Comparison of ENCODE assay signal across 25 cellular contexts in genomic region chr4:23085249-23085568, GRCh38.
"Had no signal": no experiment of that assay in that cellular context is flagged by ENCODE, and none has a peak within 500 bp of the region (broad histone marks: within the 10 kb centered on the region; RNA-seq: fewer than 3 reads in every experiment).

No MANE protein-coding gene starts in this region.

- H3K27ac Mint-ChIP-seq: stimulated activated effector memory CD8-positive, alpha-beta T cell treated with anti-CD3 and anti-CD28 coated beads, Interleukin-12 subunit alpha, Interleukin-12 subunit beta, amount 100 ng/mL, for 72 hours; stimulated activated memory B cell treated with anti-CD40 and anti-IgM and Interleukin-4, amounts not matched to agents 10 μg/mL and 1 μg/mL and 100 μg/mL, for 72 hours; stimulated activated naive B cell treated with anti-CD40 and anti-IgM and Interleukin-4, amounts not matched to agents 10 μg/mL and 1 μg/mL and 100 μg/mL, for 72 hours; stimulated activated naive CD8-positive, alpha-beta T cell treated with anti-CD3 and anti-CD28 coated beads, Interleukin-15, amount 100 ng/mL, for 72 hours; stimulated activated naive CD8-positive, alpha-beta T cell treated with anti-CD3 and anti-CD28 coated beads, Interleukin-15, Interleukin-2, amounts not matched to agents 100 ng/mL and 50 ng/mL, for 24 hours; type B pancreatic cell had no signal

- H3K36me3 Mint-ChIP-seq: stimulated activated effector memory CD8-positive, alpha-beta T cell treated with anti-CD3 and anti-CD28 coated beads, Interleukin-12 subunit alpha, Interleukin-12 subunit beta, amount 100 ng/mL, for 72 hours; stimulated activated memory B cell treated with anti-CD40 and anti-IgM and Interleukin-4, amounts not matched to agents 10 μg/mL and 1 μg/mL and 100 μg/mL, for 72 hours; type B pancreatic cell had no signal

- ATAC-seq: stimulated activated effector memory CD8-positive, alpha-beta T cell treated with anti-CD3 and anti-CD28 coated beads, Interleukin-12 subunit alpha, Interleukin-12 subunit beta, amount 100 ng/mL, for 72 hours; stimulated activated memory B cell treated with anti-CD40 and anti-IgM and Interleukin-4, amounts not matched to agents 10 μg/mL and 1 μg/mL and 100 μg/mL, for 72 hours; stimulated activated naive B cell treated with anti-CD40 and anti-IgM and Interleukin-4, amounts not matched to agents 10 μg/mL and 1 μg/mL and 100 μg/mL, for 72 hours; stimulated activated naive CD8-positive, alpha-beta T cell treated with anti-CD3 and anti-CD28 coated beads, Interleukin-15, amount 100 ng/mL, for 72 hours; stimulated activated naive CD8-positive, alpha-beta T cell treated with anti-CD3 and anti-CD28 coated beads, Interleukin-15, Interleukin-2, amounts not matched to agents 100 U/mL and 50 U/mL, for 24 hours; upper lobe of right lung had no signal

- H3K4me1 Mint-ChIP-seq: stimulated activated effector memory CD8-positive, alpha-beta T cell treated with anti-CD3 and anti-CD28 coated beads, Interleukin-12 subunit alpha, Interleukin-12 subunit beta, amount 100 ng/mL, for 72 hours; stimulated activated memory B cell treated with anti-CD40 and anti-IgM and Interleukin-4, amounts not matched to agents 10 μg/mL and 1 μg/mL and 100 μg/mL, for 72 hours; stimulated activated naive B cell treated with anti-CD40 and anti-IgM and Interleukin-4, amounts not matched to agents 10 μg/mL and 1 μg/mL and 100 μg/mL, for 72 hours; stimulated activated naive CD8-positive, alpha-beta T cell treated with anti-CD3 and anti-CD28 coated beads, Interleukin-15, amount 100 ng/mL, for 72 hours had no signal

- H3K27me3 Mint-ChIP-seq: stimulated activated memory B cell treated with anti-CD40 and anti-IgM and Interleukin-4, amounts not matched to agents 10 μg/mL and 1 μg/mL and 100 μg/mL, for 72 hours; stimulated activated naive B cell treated with anti-CD40 and anti-IgM and Interleukin-4, amounts not matched to agents 10 μg/mL and 1 μg/mL and 100 μg/mL, for 72 hours; stimulated activated naive CD8-positive, alpha-beta T cell treated with anti-CD3 and anti-CD28 coated beads, Interleukin-15, amount 100 ng/mL, for 72 hours; stimulated activated naive CD8-positive, alpha-beta T cell treated with anti-CD3 and anti-CD28 coated beads, Interleukin-15, Interleukin-2, amounts not matched to agents 100 ng/mL and 50 ng/mL, for 24 hours; type B pancreatic cell had no signal

- H3K9me3 Mint-ChIP-seq: type B pancreatic cell had no signal

- FAIRE-seq: urothelium cell line had no signal

- H3K4me3 Mint-ChIP-seq: stimulated activated effector memory CD8-positive, alpha-beta T cell treated with anti-CD3 and anti-CD28 coated beads, Interleukin-12 subunit alpha, Interleukin-12 subunit beta, amount 100 ng/mL, for 72 hours; stimulated activated memory B cell treated with anti-CD40 and anti-IgM and Interleukin-4, amounts not matched to agents 10 μg/mL and 1 μg/mL and 100 μg/mL, for 72 hours; stimulated activated naive B cell treated with anti-CD40 and anti-IgM and Interleukin-4, amounts not matched to agents 10 μg/mL and 1 μg/mL and 100 μg/mL, for 72 hours; stimulated activated naive CD8-positive, alpha-beta T cell treated with anti-CD3 and anti-CD28 coated beads, Interleukin-15, amount 100 ng/mL, for 72 hours; stimulated activated naive CD8-positive, alpha-beta T cell treated with anti-CD3 and anti-CD28 coated beads, Interleukin-15, Interleukin-2, amounts not matched to agents 100 ng/mL and 50 ng/mL, for 24 hours; type B pancreatic cell had no signal

- DNase-seq: stimulated activated CD4-positive, alpha-beta T cell treated with anti-CD3 and anti-CD28 coated beads, Interleukin-2, amount 100 ng/mL, for 48 hours; stimulated activated CD4-positive, alpha-beta T cell treated with anti-CD3 and anti-CD28 coated beads, Interleukin-4, amount 100 ng/mL, for 1 hour; stimulated activated CD4-positive, alpha-beta T cell treated with anti-CD3 and anti-CD28 coated beads, Interleukin-4, amount 100 ng/mL, for 24 hours; stimulated activated CD4-positive, alpha-beta T cell treated with anti-CD3 and anti-CD28 coated beads, Interleukin-4, amount 100 ng/mL, for 4 hours; stimulated activated CD8-positive, alpha-beta memory T cell treated with anti-CD3 and anti-CD28 coated beads, Interleukin-4, amount 100 ng/mL, for 48 hours; stimulated activated naive B cell treated with anti-CD40 and anti-IgM and Interleukin-4, amounts not matched to agents 10 μg/mL and 1 μg/mL and 100 μg/mL, for 72 hours; stimulated activated naive CD4-positive, alpha-beta T cell; stimulated activated naive CD4-positive, alpha-beta T cell treated with Interleukin-2 at 50 U/mL for 16 hours; stimulated activated naive CD8-positive, alpha-beta T cell treated with anti-CD3 and anti-CD28 coated beads, Interleukin-15, amount 100 ng/mL, for 72 hours; stimulated activated naive CD8-positive, alpha-beta T cell treated with anti-CD3 and anti-CD28 coated beads, Interleukin-15, Interleukin-2, amounts not matched to agents 100 U/mL and 50 U/mL, for 24 hours; stomach; substantia nigra; testis; thyroid gland; tibial artery; transverse colon; trophoblast cell; upper lobe of left lung; upper lobe of right lung; uterus had no signal
